ENCODE assay signal across 1 cellular context in genomic region chr6:41439524-41440418, GRCh38.
A peak's percentile ranks its signal among the peaks of the same experiment; 100 is the strongest.
TF ChIP-seq lines count a peak whose summit lies in the region.

No MANE protein-coding gene starts in this region.

TF ChIP-seq in HEK293, 187 proteins besides CTCF, POLR2A, EP300 and RAD21 (continued from another document):
- peak; percentile 44; the same call in 1 of the 2 replicates for TF ChIP-seq ZBTB11 (tag by site-specific recombination; conservative IDR thresholded peaks at IDR 0.05; ENCODE audit: low read depth)
- TF ChIP-seq MZF1 (tag by site-specific recombination; IDR thresholded peaks at IDR 0.05; ENCODE audit: borderline replicate concordance) = no peak
- no peak for TF ChIP-seq ZNF529 (tag by site-specific recombination; IDR thresholded peaks at IDR 0.05; ENCODE audit: insufficient replicate concordance)
- TF ChIP-seq ZNF223 (tag by site-specific recombination; IDR thresholded peaks at IDR 0.05) = no peak
